In the genomic region with DNA sequence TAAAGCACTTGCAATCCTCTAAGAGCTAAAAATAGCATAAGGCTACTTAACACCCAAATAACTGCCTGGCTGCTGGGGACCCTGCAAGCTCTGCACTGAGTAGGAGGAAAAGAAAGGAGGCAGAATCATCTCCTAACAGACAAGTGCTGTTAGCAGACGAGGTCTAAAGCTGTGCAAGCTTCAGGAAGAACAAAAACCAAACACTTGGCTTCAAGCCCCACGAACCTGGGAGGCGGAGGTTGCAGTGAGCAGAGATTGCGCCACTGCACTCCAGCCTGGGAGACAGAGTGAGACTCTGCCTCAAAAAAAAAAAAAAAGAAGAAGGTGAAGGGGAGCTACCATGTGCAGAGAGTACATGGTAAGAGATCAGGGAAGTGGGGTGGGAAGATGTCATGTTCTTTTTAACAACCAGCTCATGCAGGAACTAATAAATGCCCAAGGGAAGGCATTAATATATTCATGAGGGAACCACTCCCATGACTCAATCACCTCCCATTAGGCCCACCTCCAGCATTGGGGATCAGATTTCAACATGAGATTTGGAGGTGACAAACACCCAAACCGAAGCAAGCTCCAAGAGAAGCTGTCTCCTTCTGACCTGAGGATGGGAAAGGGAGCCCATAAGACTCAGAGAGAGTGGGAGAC, we compare ENCODE assay signal across 9 cellular contexts. TPM values are rescaled to one million over a fixed set of nuclear protein-coding genes. Genes with fewer than 3 reads are reported as not detected.
DNase-seq lines count a peak whose midpoint lies in the region; ATAC-seq and TF ChIP-seq lines count a peak whose summit lies in the region.
"Had no signal": no experiment of that assay in that cellular context is flagged by ENCODE, and none has a peak within 500 bp of the region (broad histone marks: within the 10 kb centered on the region; RNA-seq: fewer than 3 reads in every experiment).

No MANE protein-coding gene starts in this region.

- H3K36me3 ChIP-seq in Karpas-422 (ENCODE audit: insufficient read depth, low read length): no peaks in the 10 kb centered on the region
- no peaks in the 10 kb centered on the region for H3K36me3 ChIP-seq in neural progenitor cell

- DNase-seq in Karpas-422: peak; percentile 77
- peak; percentile 34 for DNase-seq in SKM-1 treated with dmso at 0.1 percent for 144 hours (lab: John Stamatoyannopoulos, UW; ENCODE audit: unreplicated experiment)
- no peak for DNase-seq in Right ventricle myocardium superior
- no peak for DNase-seq in sciatic nerve (ENCODE audit: low spot score)
- DNase-seq in NCI-H187 (lab: John Stamatoyannopoulos, UW): no peak
- DNase-seq in neural progenitor cell (ENCODE audit: low spot score): no peak

- no peak for TF ChIP-seq CTCF in neural progenitor cell (IDR thresholded peaks at IDR 0.05)

- peak overlapping the region; percentile 21; the same call in 1 of the 2 replicates for H2AFZ ChIP-seq in Karpas-422 (ENCODE audit: low read length)
- H2AFZ ChIP-seq in neural progenitor cell (replicated peaks): no peak overlapping the region

- H3K4me2 ChIP-seq in Karpas-422 (ENCODE audit: low read depth, low read length, poor library complexity, severe bottlenecking): peak overlapping the region; percentile 40
- H3K4me2 ChIP-seq in neural progenitor cell: no peak overlapping the region

- H3K9ac ChIP-seq in Karpas-422 (ENCODE audit: low read length) (peak overlapping the region; percentile 10; the same call in 1 of the 2 replicates), neural progenitor cell (no peak overlapping the region)

- H3K9me3 Mint-ChIP-seq in neural progenitor cell: peaks cover 19% of the 10 kb centered on the region

- H3K4me3 Mint-ChIP-seq in neural progenitor cell: no peak overlapping the region

- H3K9me3 ChIP-seq in Karpas-422 (ENCODE audit: low read length) (no peaks in the 10 kb centered on the region), neural progenitor cell (ENCODE audit: low read depth) (no peaks in the 10 kb centered on the region)

- H3K27me3 ChIP-seq in Karpas-422 (ENCODE audit: low read length) (no peaks in the 10 kb centered on the region), neural progenitor cell (no peaks in the 10 kb centered on the region)

- H4K20me1 ChIP-seq in Karpas-422 (ENCODE audit: insufficient read depth, low read depth, low read length) (no peaks in the 10 kb centered on the region), neural progenitor cell (ENCODE audit: low read depth) (no peaks in the 10 kb centered on the region)

- H3K27ac Mint-ChIP-seq in neural progenitor cell: no peak overlapping the region

- H3K4me1 Mint-ChIP-seq in neural progenitor cell: peaks cover 39% of the 10 kb centered on the region

- no peaks in the 10 kb centered on the region for H3F3A ChIP-seq in neural progenitor cell (ENCODE audit: low read depth)

- no peaks in the 10 kb centered on the region for H3K36me3 Mint-ChIP-seq in neural progenitor cell

- H3K4me3 ChIP-seq in Karpas-422 (ENCODE audit: low read length): no peak overlapping the region
- no peak overlapping the region for H3K4me3 ChIP-seq in neural progenitor cell

- H3K27ac ChIP-seq in Karpas-422 (ENCODE audit: low read length) (no peak overlapping the region), neural progenitor cell (no peak overlapping the region)

- peaks cover 2% of the 10 kb centered on the region for H3K27me3 Mint-ChIP-seq in neural progenitor cell (ENCODE audit: insufficient read depth, low read depth)

- H3K4me1 ChIP-seq in Karpas-422 (ENCODE audit: low read length): peaks cover 28% of the 10 kb centered on the region
- H3K4me1 ChIP-seq in neural progenitor cell: peaks cover 9% of the 10 kb centered on the region

- H3K9me2 ChIP-seq in Karpas-422 (replicated peaks; ENCODE audit: insufficient read depth, low read length): no peaks in the 10 kb centered on the region

- ATAC-seq in Right ventricle myocardium superior (ENCODE audit: poor library complexity) (peak; percentile 52), sciatic nerve (peak; percentile 74), HG02571 (IDR thresholded peaks at IDR 0.05; ENCODE audit: unreplicated experiment) (no peak)
- no peak for ATAC-seq in activated CD4-positive, CD25-positive, alpha-beta regulatory T cell treated with anti-CD3 and anti-CD28 coated beads, Interleukin-2, amount 50 U/mL, for 24 hours
- ATAC-seq: SK-N-SH treated with all-trans-retinoic acid at 6 μM for 48 hours had no signal

- intact Hi-C loops in Right ventricle myocardium superior (cut with DNase I) (loop anchor here (10.0 kb wide), 1 partner anchor 48 kb away; no protein-coding TSS in a partner anchor), sciatic nerve (cut with DNase I) (loop anchor here (10.0 kb wide), 1 partner anchor 1298 kb away; the partner anchor contains the start of genes KIAA1328 and TPGS2)

- H3K79me2 ChIP-seq in Karpas-422 (ENCODE audit: low read length): no peaks in the 10 kb centered on the region
- H3K79me2 ChIP-seq in neural progenitor cell (ENCODE audit: low read depth): no peaks in the 10 kb centered on the region

RNA-seq across cellular contexts. Expression of gene INO80C, which starts 28.8 kb away (rescaled TPM):
- total RNA-seq in Karpas-422 (2014; rRNA removed; shearing (Covaris generic); ENCODE audit: low replicate concordance): 83.4 and 108 TPM in 2 replicates
- total RNA-seq in Right ventricle myocardium superior (23.1 TPM), sciatic nerve (27.5 TPM), neural progenitor cell (ENCODE audit: low replicate concordance) (12.6 and 13.2 TPM in 2 replicates)

RNA-seq across cellular contexts. Expression of gene GALNT1, which starts 54.9 kb away (rescaled TPM):
- 172 and 259 TPM in 2 replicates for total RNA-seq in Karpas-422 (2014; rRNA removed; shearing (Covaris generic); ENCODE audit: low replicate concordance)
- 48.0 TPM for total RNA-seq in Right ventricle myocardium superior
- 64.9 TPM for total RNA-seq in sciatic nerve
- total RNA-seq in neural progenitor cell (ENCODE audit: low replicate concordance): 72.0 and 113 TPM in 2 replicates

Comparison
In these comparisons a context has a peak if more than half of its experiments do, and no peak if none do; other contexts are left out.
1. DNase-seq: peak in Karpas-422 (single experiment) and SKM-1 treated with dmso at 0.1 percent for 144 hours (single experiment); none in Right ventricle myocardium superior (single experiment), sciatic nerve (single experiment), NCI-H187 (0 of 2) and neural progenitor cell (single experiment).
2. ATAC-seq: peak in Right ventricle myocardium superior (single experiment) and sciatic nerve (single experiment); none in activated CD4-positive, CD25-positive, alpha-beta regulatory T cell treated with anti-CD3 and anti-CD28 coated beads, Interleukin-2, amount 50 U/mL, for 24 hours (0 of 2) and HG02571 (single experiment).